Comparison of ENCODE assay signal across 1 cellular context in genomic region chr17:32010114-32010513, GRCh38.
TF ChIP-seq lines count a peak whose summit lies in the region.

No MANE protein-coding gene starts in this region.

TF ChIP-seq in HepG2, 621 proteins besides CTCF, POLR2A, EP300 and RAD21:
- TF ChIP-seq ZBTB40 (IDR thresholded peaks at IDR 0.05) (peak; percentile 46; the same call in 1 of the 2 replicates), ZBTB40 (CRISPR knock-in tag; IDR thresholded peaks at IDR 0.05) (no peak; the same call in 1 of the 2 replicates), ZNF660 (CRISPR knock-in tag; IDR thresholded peaks at IDR 0.05; ENCODE audit: borderline replicate concordance, low read depth) (no peak)
